In genomic region chr17:879546-879945, GRCh38 we compare ENCODE assay signal across 8 cellular contexts.
A peak's percentile ranks its signal among the peaks of the same experiment; 100 is the strongest.
DNase-seq lines count a peak whose midpoint lies in the region; ATAC-seq and TF ChIP-seq lines count a peak whose summit lies in the region.

No MANE protein-coding gene starts in this region.

- peak overlapping the region; percentile 10 for H3K4me3 Mint-ChIP-seq in activated naive CD8-positive, alpha-beta T cell treated with anti-CD3 and anti-CD28 coated beads, Interleukin-2, amount 10 ng/mL, durations not matched to agents 7 days and 5 days

- peaks cover 19% of the 10 kb centered on the region for H3K4me1 Mint-ChIP-seq in activated naive CD8-positive, alpha-beta T cell treated with anti-CD3 and anti-CD28 coated beads, Interleukin-2, amount 10 ng/mL, durations not matched to agents 7 days and 5 days

- H3K4me1 ChIP-seq in left ventricle myocardium inferior, result peaks cover 61% of the 10 kb centered on the region

- H3K27me3 Mint-ChIP-seq in activated naive CD8-positive, alpha-beta T cell treated with anti-CD3 and anti-CD28 coated beads, Interleukin-2, amount 10 ng/mL, durations not matched to agents 7 days and 5 days, result peaks cover 17% of the 10 kb centered on the region

- POLR2A ChIA-PET in BJ (lab: Charles Lee), result no interaction called here
- POLR2A ChIA-PET in activated naive CD8-positive, alpha-beta T cell treated with anti-CD3 and anti-CD28 coated beads, Interleukin-2, amount 10 ng/mL, durations not matched to agents 7 days and 5 days (lab: Charles Lee), result interaction anchor here (1.1 kb wide), 1 partner anchor 98 kb away, joined by 3 read pairs; the partner anchor contains the start of genes GLOD4 and MRM3

- H3K4me3 ChIP-seq in BJ (ENCODE audit: low read depth, low read length) (no peak overlapping the region), left ventricle myocardium inferior (peak overlapping the region; percentile 3)

- TF ChIP-seq CTCF in BJ (IDR thresholded peaks at IDR 0.05; ENCODE audit: insufficient read depth, low read depth, low read length) (peak; percentile 45), left ventricle myocardium inferior (IDR thresholded peaks at IDR 0.05; ENCODE audit: borderline replicate concordance) (peak; percentile 73)

- H3K36me3 Mint-ChIP-seq in activated naive CD8-positive, alpha-beta T cell treated with anti-CD3 and anti-CD28 coated beads, Interleukin-2, amount 10 ng/mL, durations not matched to agents 7 days and 5 days, result no peaks in the 10 kb centered on the region

- ATAC-seq in SK-N-SH treated with all-trans-retinoic acid at 6 μM for 48 hours, result peak; percentile 26; the same call in 1 of the 3 replicates
- ATAC-seq in activated naive CD8-positive, alpha-beta T cell treated with anti-CD3 and anti-CD28 coated beads, Interleukin-2, amount 10 ng/mL, durations not matched to agents 7 days and 5 days (ENCODE audit: low read depth), result peak; percentile 46
- ATAC-seq in sciatic nerve, result peak; percentile 56
- no peak for ATAC-seq in HG03520 (IDR thresholded peaks at IDR 0.05; ENCODE audit: unreplicated experiment)

- intact Hi-C loops in left ventricle myocardium inferior (cut with micrococcal nuclease) (loop anchor here (10.0 kb wide), 1 partner anchor 85 kb away; no protein-coding TSS in a partner anchor), sciatic nerve (cut with DNase I) (no loop called here)

- no peaks in the 10 kb centered on the region for H3K9me3 ChIP-seq in left ventricle myocardium inferior (replicated peaks)

- H3K27me3 ChIP-seq in BJ (ENCODE audit: control insufficient read depth, insufficient read depth, low read length) (no peaks in the 10 kb centered on the region), left ventricle myocardium inferior (ENCODE audit: low read depth) (no peaks in the 10 kb centered on the region)

- no peaks in the 10 kb centered on the region for H3K36me3 ChIP-seq in BJ (ENCODE audit: control insufficient read depth, insufficient read depth, low read length)
- no peaks in the 10 kb centered on the region for H3K36me3 ChIP-seq in left ventricle myocardium inferior

- DNase-seq in BJ (ENCODE audit: low read depth) (no peak), HT1080 (ENCODE audit: low read depth) (peak; percentile 61), left ventricle myocardium inferior (peak; percentile 83), sciatic nerve (ENCODE audit: low spot score) (peak; percentile 79), C1 segment of cervical spinal cord (lab: John Stamatoyannopoulos, UW) (no peak)
- DNase-seq in activated naive CD8-positive, alpha-beta T cell treated with anti-CD3 and anti-CD28 coated beads, Interleukin-2, amount 10 ng/mL, durations not matched to agents 7 days and 5 days, result peak; percentile 70

- H3K9me3 Mint-ChIP-seq in activated naive CD8-positive, alpha-beta T cell treated with anti-CD3 and anti-CD28 coated beads, Interleukin-2, amount 10 ng/mL, durations not matched to agents 7 days and 5 days, result no peaks in the 10 kb centered on the region

- CTCF ChIA-PET in BJ (lab: Yijun Ruan, JAX), result interaction anchor here (0.7 to 1.6 kb wide), 8 partner anchors 10 to 139 kb away, joined by 3 to 6 read pairs (median 3); no protein-coding TSS in a partner anchor

- H3K27ac Mint-ChIP-seq in activated naive CD8-positive, alpha-beta T cell treated with anti-CD3 and anti-CD28 coated beads, Interleukin-2, amount 10 ng/mL, durations not matched to agents 7 days and 5 days, result no peak overlapping the region

- peak overlapping the region; percentile 92 for H3K27ac ChIP-seq in left ventricle myocardium inferior (replicated peaks)

TF ChIP-seq in SK-N-SH treated with all-trans-retinoic acid at 6 μM for 48 hours, 23 proteins besides CTCF, POLR2A, EP300 and RAD21:
- TF ChIP-seq RARB (CRISPR knock-in tag; IDR thresholded peaks at IDR 0.05) (no peak), BACH2 (CRISPR knock-in tag; IDR thresholded peaks at IDR 0.05; ENCODE audit: borderline replicate concordance) (no peak), ZFP3 (CRISPR knock-in tag; IDR thresholded peaks at IDR 0.05) (no peak), CSDC2 (CRISPR knock-in tag; IDR thresholded peaks at IDR 0.05) (no peak), ZNF70 (CRISPR knock-in tag; IDR thresholded peaks at IDR 0.05) (no peak), ZNF8 (CRISPR knock-in tag; IDR thresholded peaks at IDR 0.05) (no peak), SNAI2 (CRISPR knock-in tag; IDR thresholded peaks at IDR 0.05) (no peak), CSRNP3 (CRISPR knock-in tag; IDR thresholded peaks at IDR 0.05) (no peak)

Comparison
In these comparisons a context has a peak if more than half of its experiments do, and no peak if none do; other contexts are left out.
1. DNase-seq: peak in HT1080 (single experiment), activated naive CD8-positive, alpha-beta T cell treated with anti-CD3 and anti-CD28 coated beads, Interleukin-2, amount 10 ng/mL, durations not matched to agents 7 days and 5 days (single experiment), left ventricle myocardium inferior (single experiment) and sciatic nerve (single experiment); none in BJ (single experiment) and C1 segment of cervical spinal cord (0 of 14).